9 cellular contexts compared by ENCODE assay signal in the genomic region with DNA sequence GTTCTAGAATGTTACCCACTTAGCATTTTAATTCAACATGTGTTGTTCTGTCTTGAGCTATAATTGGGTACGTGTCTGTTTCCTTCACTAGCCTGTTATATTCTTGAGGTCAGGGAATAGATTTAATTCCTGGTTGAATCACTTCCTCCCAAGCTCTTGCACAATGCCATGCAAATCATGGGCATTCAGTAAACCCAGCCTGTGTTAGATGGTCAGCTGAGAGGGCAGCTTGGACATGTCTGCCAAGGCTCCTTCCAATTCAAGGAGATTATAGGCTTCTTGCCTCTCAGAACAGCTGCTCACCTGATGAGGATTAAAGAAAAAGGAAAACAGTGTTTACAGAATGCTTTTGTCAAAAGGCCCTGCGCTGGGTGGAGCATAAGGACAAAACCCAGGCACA. TPM values are rescaled to one million over a fixed set of nuclear protein-coding genes. Genes with fewer than 3 reads are reported as not detected.
DNase-seq lines count a peak whose midpoint lies in the region; ATAC-seq and TF ChIP-seq lines count a peak whose summit lies in the region.
"Had no signal": no experiment of that assay in that cellular context is flagged by ENCODE, and none has a peak within 500 bp of the region (broad histone marks: within the 10 kb centered on the region; RNA-seq: fewer than 3 reads in every experiment).

No MANE protein-coding gene starts in this region.

- no peak for TF ChIP-seq CTCF in astrocyte of the spinal cord (IDR thresholded peaks at IDR 0.05; ENCODE audit: low read depth, low read length)

- intact Hi-C loops in left colon (cut with DNase I, micrococcal nuclease) (no loop called here), aorta (cut with DNase I) (loop anchor here in 1 of 2 donors (2.0 kb wide), 1 partner anchor 14 kb away; no protein-coding TSS in a partner anchor)

- H3K27me3 ChIP-seq in aorta (ENCODE audit: control insufficient read depth in 1 of 2, insufficient read depth in 2 of 2, low read length in 1 of 2), result no peaks in the 10 kb centered on the region

- peaks cover 1 to 2% of the 10 kb centered on the region in 2 donors for H3K4me1 ChIP-seq in aorta (ENCODE audit: control insufficient read depth in 1 of 2, insufficient read depth in 2 of 2, low read length in 2 of 2)

- DNase-seq in SIG-M5 treated with dmso at 0.1 percent for 504 hours (lab: John Stamatoyannopoulos, UW; ENCODE audit: unreplicated experiment) (peak; percentile 19), SIG-M5 (lab: John Stamatoyannopoulos, UW) (no peak), astrocyte of the spinal cord (ENCODE audit: low read depth, low spot score) (peak; percentile 74), left colon (no peak), aorta (peak; percentile 41 to 68), NCI-H2196 treated with DMSO at 0.1 percent for 48 hours (lab: John Stamatoyannopoulos, UW; ENCODE audit: unreplicated experiment) (no peak)

- H3K4me3 ChIP-seq in astrocyte of the spinal cord (ENCODE audit: low read depth, low read length), result no peak overlapping the region
- no peak overlapping the region for H3K4me3 ChIP-seq in aorta (ENCODE audit: low read length in 2 of 2)

- ATAC-seq in left colon (peak; percentile 62), aorta (ENCODE audit: low FRiP score) (no peak), GM21529 (IDR thresholded peaks at IDR 0.05; ENCODE audit: unreplicated experiment) (no peak), GM18511 (IDR thresholded peaks at IDR 0.05; ENCODE audit: unreplicated experiment) (no peak)

- peak overlapping the region in 1 of 2 donors; percentile 21 for H3K27ac ChIP-seq in aorta (ENCODE audit: low read depth in 1 of 2, low read length in 2 of 2)
- H3K27ac ChIP-seq: 22Rv1 had no signal

- in situ Hi-C loops in astrocyte of the spinal cord (cut with HindIII; ENCODE audit: low sequenced_read_pairs), result no loop called here

- 54 to 60% methylated on average over 2 of the region's 2 CpGs for WGBS in aorta, 2 donors

- H3K9me3 ChIP-seq in aorta (ENCODE audit: control insufficient read depth, low read length), result no peaks in the 10 kb centered on the region

- no peaks in the 10 kb centered on the region for H3K36me3 ChIP-seq in aorta (ENCODE audit: control insufficient read depth in 1 of 2, insufficient read depth in 2 of 2, low read length in 1 of 2)

RNA-seq across cellular contexts. Expression of a gene that starts 12.6 kb away (rescaled TPM):
- 10 to 100 TPM; 14.6 to 16.7 TPM for total RNA-seq in left colon
- 100 to 1,000 TPM; 157 to 439 TPM for total RNA-seq in aorta
- 100 to 1,000 TPM in 1 of 2 donors, 10 to 100 TPM in 1; 98.8 to 361 TPM for polyA plus RNA-seq in aorta

RNA-seq across cellular contexts. Expression of a gene that starts 27.0 kb away (rescaled TPM):
- total RNA-seq in left colon, result 100 to 1,000 TPM; 302 to 322 TPM
- total RNA-seq in aorta, result 10 to 100 TPM; 37.5 to 45.5 TPM
- 10 to 100 TPM; 11.0 to 14.5 TPM for polyA plus RNA-seq in aorta

RNA-seq across cellular contexts. Expression of a gene that starts 38.0 kb away (rescaled TPM):
- 10 to 100 TPM; 85.4 to 89.5 TPM for total RNA-seq in left colon
- total RNA-seq in aorta, result 10 to 100 TPM; 42.9 to 60.3 TPM
- 10 to 100 TPM in 1 of 2 donors, 1 to 10 TPM in 1; 7.0 to 60.5 TPM for polyA plus RNA-seq in aorta

RNA-seq across cellular contexts. Expression of a gene that starts 56.9 kb away (rescaled TPM):
- total RNA-seq in left colon (100 to 1,000 TPM; 687 to 857 TPM), aorta (100 to 1,000 TPM; 110 to 156 TPM)
- polyA plus RNA-seq in aorta, result 100 to 1,000 TPM in 1 of 2 donors, 10 to 100 TPM in 1; 70.7 to 174 TPM

Comparison
In these comparisons a context has a peak if more than half of its experiments do, and no peak if none do; other contexts are left out.
1. DNase-seq: peak in SIG-M5 treated with dmso at 0.1 percent for 504 hours (single experiment), astrocyte of the spinal cord (single experiment) and aorta (2 of 2); none in SIG-M5 (single experiment), left colon (0 of 2) and NCI-H2196 treated with DMSO at 0.1 percent for 48 hours (single experiment).
2. RNA of a gene that starts 12.6 kb away (total RNA-seq): 157 to 439 TPM in aorta; 14.6 to 16.7 TPM in left colon; every median in the first group is over 4 times any median in the second.
3. RNA of a gene that starts 27.0 kb away (total RNA-seq): 302 to 322 TPM in left colon; 37.5 to 45.5 TPM in aorta; every median in the first group is over 4 times any median in the second.